Comparison of ENCODE assay signal across 8 cellular contexts in the genomic region with DNA sequence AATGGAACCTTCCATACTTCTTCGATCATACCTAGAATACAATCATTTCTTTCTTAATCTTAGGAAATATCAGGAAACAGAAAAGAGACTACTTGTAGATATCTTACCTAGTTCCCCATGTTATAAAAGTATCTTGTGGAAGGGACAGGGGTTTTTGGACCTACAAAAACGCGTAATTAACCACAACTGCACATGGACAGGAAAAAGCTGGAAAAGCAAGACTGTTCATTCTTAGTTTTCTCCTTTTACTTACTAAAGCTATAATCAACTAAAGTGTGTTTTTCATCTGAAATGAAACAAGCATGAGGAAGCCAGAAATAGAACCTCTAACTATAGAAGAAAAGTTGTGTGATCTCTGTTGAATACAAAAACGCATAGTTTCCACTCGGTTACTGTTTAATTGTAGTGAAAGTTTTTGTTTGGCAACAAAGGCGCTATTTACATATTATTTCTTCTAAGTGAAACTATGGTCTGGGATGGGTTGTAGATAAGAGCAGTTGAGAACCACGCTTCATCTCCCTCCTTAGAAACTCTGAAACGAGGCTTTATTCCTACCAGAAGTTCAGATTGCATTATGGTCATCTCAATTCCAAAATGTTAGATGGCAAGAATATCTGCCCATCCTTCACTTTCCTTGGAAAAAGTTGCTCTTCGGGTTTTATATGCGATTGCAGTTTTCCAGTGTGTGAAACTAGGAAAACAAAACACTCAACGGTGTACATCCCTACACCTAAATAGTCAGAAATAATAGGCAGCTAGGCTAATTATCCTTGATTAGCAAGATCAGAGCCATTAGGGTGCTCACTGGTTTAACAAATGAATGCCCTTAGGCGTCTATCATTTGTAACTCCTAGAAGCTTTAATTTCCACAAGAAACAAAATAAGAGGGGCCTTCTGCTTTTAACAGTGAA. TPM values are rescaled to one million over a fixed set of nuclear protein-coding genes. Genes with fewer than 3 reads are reported as not detected.
DNase-seq lines count a peak whose midpoint lies in the region; ATAC-seq and TF ChIP-seq lines count a peak whose summit lies in the region.

No MANE protein-coding gene starts in this region.

- H2AFZ ChIP-seq in SU-DHL-6 (ENCODE audit: low read depth, low read length, severe bottlenecking) = peak overlapping the region; percentile 97
- H2AFZ ChIP-seq in hepatocyte = peak overlapping the region; percentile 85

- H3K9me3 ChIP-seq in SU-DHL-6 (ENCODE audit: insufficient read depth, low read length) = no peaks in the 10 kb centered on the region
- H3K9me3 ChIP-seq in hepatocyte (ENCODE audit: low read depth) = no peaks in the 10 kb centered on the region
- no peaks in the 10 kb centered on the region for H3K9me3 ChIP-seq in stomach smooth muscle (ENCODE audit: control insufficient read depth in 2 of 2, low read length in 2 of 2)
- no peaks in the 10 kb centered on the region for H3K9me3 ChIP-seq in mucosa of descending colon

- H3K79me2 ChIP-seq in SU-DHL-6 (ENCODE audit: insufficient read depth, low read length) (peaks cover 53% of the 10 kb centered on the region), hepatocyte (peaks cover 36% of the 10 kb centered on the region)

- H3K9me2 ChIP-seq in SU-DHL-6 (replicated peaks; ENCODE audit: insufficient read depth, low read length) (no peaks in the 10 kb centered on the region), hepatocyte (replicated peaks; ENCODE audit: insufficient read depth) (no peaks in the 10 kb centered on the region)

- peaks cover 63% of the 10 kb centered on the region for H3K4me1 Mint-ChIP-seq in activated T-cell treated with anti-CD3 and anti-CD28 coated beads, Interleukin-2, amount 50 U/mL, for 24 hours (ENCODE audit: low read depth)

- peak overlapping the region; percentile 94 for H3K4me3 ChIP-seq in SU-DHL-6 (ENCODE audit: insufficient read depth, low read length, poor library complexity, severe bottlenecking)
- H3K4me3 ChIP-seq in hepatocyte = peak overlapping the region; percentile 35
- H3K4me3 ChIP-seq in stomach smooth muscle (ENCODE audit: low read length in 2 of 2) = peak overlapping the region; percentile 62 to 81
- H3K4me3 ChIP-seq in mucosa of descending colon = no peak overlapping the region

- intact Hi-C loops in mucosa of descending colon (cut with DNase I, micrococcal nuclease) = no loop called here

- H3K27ac ChIP-seq in SU-DHL-6 (ENCODE audit: low read depth, low read length) (peak overlapping the region; percentile 50), hepatocyte (peak overlapping the region; percentile 75), stomach smooth muscle (ENCODE audit: low read length) (no peak overlapping the region)

- no peak for ATAC-seq in mucosa of descending colon

- H3K9me3 Mint-ChIP-seq in activated T-cell treated with anti-CD3 and anti-CD28 coated beads, Interleukin-2, amount 50 U/mL, for 24 hours = no peaks in the 10 kb centered on the region

- H3K27me3 ChIP-seq in SU-DHL-6 (ENCODE audit: low read length) (no peaks in the 10 kb centered on the region), hepatocyte (peaks cover 6% of the 10 kb centered on the region), stomach smooth muscle (ENCODE audit: control insufficient read depth in 1 of 2, insufficient read depth in 2 of 2, low read length in 2 of 2) (peaks cover 0 to 6% of the 10 kb centered on the region in 2 donors)

- H3K27ac Mint-ChIP-seq in activated T-cell treated with anti-CD3 and anti-CD28 coated beads, Interleukin-2, amount 50 U/mL, for 24 hours = peak overlapping the region; percentile 90

- peaks cover 64% of the 10 kb centered on the region for H3K27me3 Mint-ChIP-seq in activated T-cell treated with anti-CD3 and anti-CD28 coated beads, Interleukin-2, amount 50 U/mL, for 24 hours

- peak overlapping the region; percentile 81 for H3K4me3 Mint-ChIP-seq in activated T-cell treated with anti-CD3 and anti-CD28 coated beads, Interleukin-2, amount 50 U/mL, for 24 hours

- peak overlapping the region; percentile 92 for H3K9ac ChIP-seq in SU-DHL-6 (ENCODE audit: low read length)
- peak overlapping the region in 1 of 2 donors; percentile 43 for H3K9ac ChIP-seq in stomach smooth muscle (ENCODE audit: low read length in 2 of 2)

- 16% methylated on average over 12 of the region's 12 CpGs for WGBS in hepatocyte (ENCODE audit: low lambda C conversion rate, missing lambda C conversion rate)

- H3K4me2 ChIP-seq in SU-DHL-6 (ENCODE audit: low read depth, low read length, poor library complexity, severe bottlenecking) (peak overlapping the region; percentile 92), hepatocyte (peak overlapping the region; percentile 89)

- H3K36me3 ChIP-seq in SU-DHL-6 (ENCODE audit: low read length) (no peaks in the 10 kb centered on the region), hepatocyte (replicated peaks; ENCODE audit: insufficient read depth, low read depth) (no peaks in the 10 kb centered on the region), stomach smooth muscle (ENCODE audit: control insufficient read depth in 2 of 2, insufficient read depth in 2 of 2, low read length in 2 of 2) (no peaks in the 10 kb centered on the region), mucosa of descending colon (ENCODE audit: low read depth) (no peaks in the 10 kb centered on the region)

- TF ChIP-seq CTCF in SU-DHL-6 (IDR thresholded peaks at IDR 0.05; ENCODE audit: insufficient read depth, low read length, poor library complexity, severe bottlenecking) (no peak), hepatocyte (IDR thresholded peaks at IDR 0.05; ENCODE audit: poor library complexity) (no peak), mucosa of descending colon (IDR thresholded peaks at IDR 0.05) (no peak)

- H3K36me3 Mint-ChIP-seq in activated T-cell treated with anti-CD3 and anti-CD28 coated beads, Interleukin-2, amount 50 U/mL, for 24 hours (ENCODE audit: low read depth) = peaks cover 12% of the 10 kb centered on the region

- H3K4me1 ChIP-seq in hepatocyte (ENCODE audit: insufficient read depth) = peaks cover 8% of the 10 kb centered on the region
- H3K4me1 ChIP-seq in stomach smooth muscle (ENCODE audit: control insufficient read depth, insufficient read depth, low read length) = peaks cover 11% of the 10 kb centered on the region
- no peaks in the 10 kb centered on the region for H3K4me1 ChIP-seq in mucosa of descending colon (ENCODE audit: low read depth)

- DNase-seq in activated T-cell treated with anti-CD3 and anti-CD28 coated beads, Interleukin-2, amount 50 U/mL, for 24 hours = no peak
- no peak for DNase-seq in activated T-cell treated with anti-CD3 and anti-CD28 coated beads, Interleukin-2, amount 50 U/mL, for 48 hours
- DNase-seq in hepatocyte (ENCODE audit: low spot score) (no peak), mucosa of descending colon (no peak), NCI-H2081 treated with DMSO at 0.1 percent for 48 hours (lab: John Stamatoyannopoulos, UW) (no peak), DMS53 (lab: John Stamatoyannopoulos, UW) (no peak)

- no peaks in the 10 kb centered on the region for H4K20me1 ChIP-seq in SU-DHL-6 (ENCODE audit: low read depth, low read length)
- no peaks in the 10 kb centered on the region for H4K20me1 ChIP-seq in hepatocyte (ENCODE audit: insufficient read depth, poor library complexity, severe bottlenecking)

- H3F3A ChIP-seq in SU-DHL-6 (ENCODE audit: insufficient read depth) = peaks cover 29% of the 10 kb centered on the region

RNA-seq across cellular contexts. Expression of a gene that starts 1.1 kb away (rescaled TPM):
- total RNA-seq in hepatocyte = 72.8 and 87.1 TPM in 2 replicates
- 38.8 and 46.4 TPM in 2 replicates for polyA plus RNA-seq in hepatocyte
- 10 to 100 TPM in 2 of 3 donors, 1 to 10 TPM in 1; 5.3 to 19.7 (median 11.1) TPM for total RNA-seq in mucosa of descending colon
